In genomic region chr2:173075056-173075780, GRCh38 we compare ENCODE assay signal across 8 cellular contexts. TPM values are rescaled to one million over a fixed set of nuclear protein-coding genes. Genes with fewer than 3 reads are reported as not detected.
A peak's percentile ranks its signal among the peaks of the same experiment; 100 is the strongest.
DNase-seq lines count a peak whose midpoint lies in the region; ATAC-seq and TF ChIP-seq lines count a peak whose summit lies in the region.

No MANE protein-coding gene starts in this region.

- ATAC-seq in WTC11: peak; percentile 6
- ATAC-seq in HG02759 (IDR thresholded peaks at IDR 0.05; ENCODE audit: unreplicated experiment): no peak
- ATAC-seq in GM18498 (IDR thresholded peaks at IDR 0.05; ENCODE audit: unreplicated experiment): no peak

- TF ChIP-seq CTCF in cardiac muscle cell (IDR thresholded peaks at IDR 0.05; ENCODE audit: low read depth, low read length) (no peak), WTC11 (IDR thresholded peaks at IDR 0.05) (no peak)

- H3K4me1 ChIP-seq in cardiac muscle cell (ENCODE audit: low read depth): peaks cover 45% of the 10 kb centered on the region
- H3K4me1 ChIP-seq in subcutaneous abdominal adipose tissue (ENCODE audit: control insufficient read depth in 5 of 5, insufficient read depth in 5 of 5, low read length in 5 of 5): peaks cover 2 to 32% (median 27%) of the 10 kb centered on the region in 5 donors

- no peak overlapping the region for H3K27ac Mint-ChIP-seq in WTC11

- DNase-seq in cardiac muscle cell (ENCODE audit: low read depth in 1 of 2, low spot score in 1 of 2) (peak in 1 of 2 donors; percentile 67), cardiac septum (ENCODE audit: low spot score) (no peak), WTC11 (ENCODE audit: low spot score) (no peak), KG1 (lab: John Stamatoyannopoulos, UW) (no peak)

- intact Hi-C loops in cardiac septum (cut with DNase I): loop anchor here (2.0 to 5.0 kb wide), 4 partner anchors 46 to 136 kb away; no protein-coding TSS in a partner anchor

- H3K9ac ChIP-seq in subcutaneous abdominal adipose tissue (ENCODE audit: low read length in 5 of 5): peak overlapping the region; percentile 52 to 90 (median 87)

- peaks cover 6% of the 10 kb centered on the region for H3K27me3 Mint-ChIP-seq in WTC11 (ENCODE audit: low read depth)

- POLR2A ChIA-PET in WTC11 (lab: Charles Lee): no interaction called here

- H3K36me3 Mint-ChIP-seq in WTC11: no peaks in the 10 kb centered on the region

- CTCF ChIA-PET in WTC11 (lab: Charles Lee): interaction anchor here (0.6 to 1.4 kb wide), 3 partner anchors 48 to 127 kb away, joined by 3 to 4 read pairs (median 3); no protein-coding TSS in a partner anchor

- H3K4me3 Mint-ChIP-seq in WTC11: peak overlapping the region; percentile 78

- H3K9me3 ChIP-seq in cardiac muscle cell (ENCODE audit: low read depth): no peaks in the 10 kb centered on the region
- no peaks in the 10 kb centered on the region for H3K9me3 ChIP-seq in iPS-18c (ENCODE audit: control insufficient read depth, insufficient read depth, low read length)
- no peaks in the 10 kb centered on the region for H3K9me3 ChIP-seq in subcutaneous abdominal adipose tissue (ENCODE audit: control insufficient read depth in 5 of 5, low read length in 5 of 5)

- peaks cover 16% of the 10 kb centered on the region for H3K4me1 Mint-ChIP-seq in WTC11

- H3K27me3 ChIP-seq in cardiac muscle cell: no peaks in the 10 kb centered on the region
- H3K27me3 ChIP-seq in subcutaneous abdominal adipose tissue (ENCODE audit: control insufficient read depth in 5 of 5, insufficient read depth in 4 of 5, low read length in 5 of 5): no peaks in the 10 kb centered on the region

- H3K9me3 Mint-ChIP-seq in WTC11: peaks cover 2% of the 10 kb centered on the region; the same call in 1 of the 2 replicates

- peak overlapping the region; percentile 100 for H3K27ac ChIP-seq in cardiac muscle cell
- peak overlapping the region; percentile 96 for H3K27ac ChIP-seq in subcutaneous abdominal adipose tissue (ENCODE audit: low read depth, low read length)

- peak overlapping the region; percentile 97 for H3K4me3 ChIP-seq in cardiac muscle cell
- peak overlapping the region; percentile 81 for H3K4me3 ChIP-seq in iPS-18c (ENCODE audit: insufficient read depth, low read depth, low read length)
- H3K4me3 ChIP-seq in subcutaneous abdominal adipose tissue (ENCODE audit: low read depth in 1 of 5, low read length in 5 of 5): peak overlapping the region; percentile 61 to 92 (median 89)

- no peaks in the 10 kb centered on the region for H3K36me3 ChIP-seq in cardiac muscle cell
- H3K36me3 ChIP-seq in subcutaneous abdominal adipose tissue (ENCODE audit: control insufficient read depth in 5 of 5, insufficient read depth in 5 of 5, low read length in 5 of 5): no peaks in the 10 kb centered on the region

TF ChIP-seq in WTC11, 78 proteins besides CTCF, POLR2A, EP300 and RAD21:
- TF ChIP-seq E2F5 (CRISPR knock-in tag; IDR thresholded peaks at IDR 0.05) (peak; percentile 46; the same call in 1 of the 2 replicates), HMGXB4 (CRISPR knock-in tag; IDR thresholded peaks at IDR 0.05) (no peak)

RNA-seq across cellular contexts. Expression of gene MAP3K20, which starts 0.4 kb away (rescaled TPM):
- total RNA-seq in cardiac muscle cell (86.8 and 151 TPM in 2 replicates), cardiac septum (519 TPM), WTC11 (2021) (14.2 to 15.2 TPM (median 14.5 TPM) in 3 replicates)
- 169 and 291 TPM in 2 replicates for polyA plus RNA-seq in cardiac muscle cell
